Comparison of ENCODE assay signal across 8 cellular contexts in genomic region chr9:130020618-130021017, GRCh38. TPM values are rescaled to one million over a fixed set of nuclear protein-coding genes. Genes with fewer than 3 reads are reported as not detected.
DNase-seq lines count a peak whose midpoint lies in the region; ATAC-seq and TF ChIP-seq lines count a peak whose summit lies in the region.
"Had no signal": no experiment of that assay in that cellular context is flagged by ENCODE, and none has a peak within 500 bp of the region (broad histone marks: within the 10 kb centered on the region; RNA-seq: fewer than 3 reads in every experiment).

No MANE protein-coding gene starts in this region.

- TF ChIP-seq POLR2A in GM18505 (IDR thresholded peaks at IDR 0.05; ENCODE audit: borderline replicate concordance, extremely low read depth, insufficient read depth, insufficient read length): no peak

- no peaks in the 10 kb centered on the region for H3K27me3 Mint-ChIP-seq in activated B cell treated with CpG ODN at 0.5 μM for 24 hours
- H3K27me3 Mint-ChIP-seq in stimulated activated naive B cell treated with anti-CD40 and anti-IgM and Interleukin-4, amounts not matched to agents 10 μg/mL and 1 μg/mL and 100 μg/mL, for 72 hours: no peaks in the 10 kb centered on the region

- ATAC-seq in activated B cell treated with CpG ODN at 0.5 μM for 24 hours (ENCODE audit: low read depth) (no peak), GM18505 (IDR thresholded peaks at IDR 0.05; ENCODE audit: unreplicated experiment) (no peak), GM18517 (IDR thresholded peaks at IDR 0.05; ENCODE audit: unreplicated experiment) (no peak)
- no peak for ATAC-seq in stimulated activated naive B cell treated with anti-CD40 and anti-IgM and Interleukin-4, amounts not matched to agents 10 μg/mL and 1 μg/mL and 100 μg/mL, for 72 hours (replicated peaks)

- CTCF ChIA-PET in activated B cell treated with CpG ODN at 0.5 μM for 24 hours (lab: Charles Lee): interaction anchor here (0.6 to 1.0 kb wide), 2 partner anchors 10 to 16 kb away, joined by 4 read pairs; no protein-coding TSS in a partner anchor

- H3K27ac Mint-ChIP-seq in activated B cell treated with CpG ODN at 0.5 μM for 24 hours: peak overlapping the region; percentile 98
- H3K27ac Mint-ChIP-seq in stimulated activated naive B cell treated with anti-CD40 and anti-IgM and Interleukin-4, amounts not matched to agents 10 μg/mL and 1 μg/mL and 100 μg/mL, for 72 hours: peak overlapping the region; percentile 95

- H3K9me3 Mint-ChIP-seq in activated B cell treated with CpG ODN at 0.5 μM for 24 hours: no peaks in the 10 kb centered on the region
- H3K9me3 Mint-ChIP-seq in stimulated activated naive B cell treated with anti-CD40 and anti-IgM and Interleukin-4, amounts not matched to agents 10 μg/mL and 1 μg/mL and 100 μg/mL, for 72 hours: peaks cover 0 to 6% of the 10 kb centered on the region in 2 donors

- intact Hi-C loops in activated B cell treated with CpG ODN at 0.5 μM for 24 hours (cut with micrococcal nuclease): loop anchor here (10.0 kb wide), 1 partner anchor 1704 kb away; no protein-coding TSS in a partner anchor

- TF ChIP-seq CTCF in GM12864 (IDR thresholded peaks at IDR 0.05; ENCODE audit: low read depth, low read length, missing control alignments) (no peak), activated B cell treated with CpG ODN at 0.5 μM for 24 hours (IDR thresholded peaks at IDR 0.05) (no peak)

- DNase-seq in GM12864 (ENCODE audit: low read depth) (no peak), activated B cell treated with CpG ODN at 0.5 μM for 24 hours (no peak), fibroblast of gingiva (ENCODE audit: low read depth) (peak; percentile 74), NCI-H446 (lab: John Stamatoyannopoulos, UW) (no peak)
- DNase-seq in stimulated activated naive B cell treated with anti-CD40 and anti-IgM and Interleukin-4, amounts not matched to agents 10 μg/mL and 1 μg/mL and 100 μg/mL, for 72 hours: no peak
- DNase-seq: Calu3 had no signal

- POLR2A ChIA-PET in activated B cell treated with CpG ODN at 0.5 μM for 24 hours (lab: Charles Lee): interaction anchor here (1.6 to 27.3 kb wide), 4 partner anchors 1 to 33 kb away, joined by 6 to 1209 read pairs (median 944); partner anchors contain the start of genes FNBP1 and GPR107

- peak overlapping the region; percentile 55 for H3K4me3 Mint-ChIP-seq in activated B cell treated with CpG ODN at 0.5 μM for 24 hours
- H3K4me3 Mint-ChIP-seq in stimulated activated naive B cell treated with anti-CD40 and anti-IgM and Interleukin-4, amounts not matched to agents 10 μg/mL and 1 μg/mL and 100 μg/mL, for 72 hours: peak overlapping the region; percentile 21 to 41

- peaks cover 66% of the 10 kb centered on the region for H3K36me3 Mint-ChIP-seq in activated B cell treated with CpG ODN at 0.5 μM for 24 hours (ENCODE audit: low read depth)
- peaks cover 35 to 66% of the 10 kb centered on the region in 2 donors for H3K36me3 Mint-ChIP-seq in stimulated activated naive B cell treated with anti-CD40 and anti-IgM and Interleukin-4, amounts not matched to agents 10 μg/mL and 1 μg/mL and 100 μg/mL, for 72 hours

- peak overlapping the region; percentile 29; the same call in 1 of the 2 replicates for H3K4me3 ChIP-seq in GM12864 (ENCODE audit: low read depth, low read length)

- peaks cover 93% of the 10 kb centered on the region for H3K4me1 Mint-ChIP-seq in activated B cell treated with CpG ODN at 0.5 μM for 24 hours
- H3K4me1 Mint-ChIP-seq in stimulated activated naive B cell treated with anti-CD40 and anti-IgM and Interleukin-4, amounts not matched to agents 10 μg/mL and 1 μg/mL and 100 μg/mL, for 72 hours: peaks cover 44 to 87% of the 10 kb centered on the region in 2 donors

RNA-seq across cellular contexts. Expression of gene FNBP1, which starts 22.4 kb away (rescaled TPM):
- total RNA-seq in activated B cell treated with CpG ODN at 0.5 μM for 24 hours: 454 and 501 TPM in 2 replicates

RNA-seq across cellular contexts. Expression of gene GPR107, which starts 33.1 kb away (rescaled TPM):
- 17.7 and 19.6 TPM in 2 replicates for total RNA-seq in activated B cell treated with CpG ODN at 0.5 μM for 24 hours
